Comparison of ENCODE assay signal across 14 cellular contexts in genomic region chr14:56846970-56847928, GRCh38. TPM values are rescaled to one million over a fixed set of nuclear protein-coding genes. Genes with fewer than 3 reads are reported as not detected.
"Had no signal": no experiment of that assay in that cellular context is flagged by ENCODE, and none has a peak within 500 bp of the region (broad histone marks: within the 10 kb centered on the region; RNA-seq: fewer than 3 reads in every experiment).

No MANE protein-coding gene starts in this region.

- H3K4me3 Mint-ChIP-seq: activated CD8-positive, alpha-beta T cell treated with anti-CD3 and anti-CD28 coated beads for 36 hours; activated naive CD8-positive, alpha-beta T cell treated with anti-CD3 and anti-CD28 coated beads, Interleukin-2, amount 10 ng/mL, durations not matched to agents 7 days and 5 days had no signal

- H3K4me1 Mint-ChIP-seq: activated naive CD8-positive, alpha-beta T cell treated with anti-CD3 and anti-CD28 coated beads, Interleukin-2, amount 10 ng/mL, durations not matched to agents 7 days and 5 days had no signal

- DNase-seq: activated CD8-positive, alpha-beta memory T cell treated with anti-CD3 and anti-CD28 coated beads, Interleukin-2, amount 50 U/mL, for 4 hours; activated CD8-positive, alpha-beta T cell treated with anti-CD3 and anti-CD28 coated beads for 36 hours; activated naive CD8-positive, alpha-beta T cell treated with anti-CD3 and anti-CD28 coated beads, Interleukin-2, amount 10 ng/mL, durations not matched to agents 7 days and 5 days; aorta; retina; stimulated activated CD4-positive, alpha-beta T cell treated with anti-CD3 and anti-CD28 coated beads, Interleukin-15, amount 100 ng/mL, for 24 hours; T-helper 9 cell had no signal

- ATAC-seq: activated CD8-positive, alpha-beta T cell treated with anti-CD3 and anti-CD28 coated beads for 36 hours had no signal

- H3K9me3 Mint-ChIP-seq: activated CD8-positive, alpha-beta T cell treated with anti-CD3 and anti-CD28 coated beads for 36 hours; activated naive CD8-positive, alpha-beta T cell treated with anti-CD3 and anti-CD28 coated beads, Interleukin-2, amount 10 ng/mL, durations not matched to agents 7 days and 5 days had no signal

- H3K36me3 Mint-ChIP-seq: activated naive CD8-positive, alpha-beta T cell treated with anti-CD3 and anti-CD28 coated beads, Interleukin-2, amount 10 ng/mL, durations not matched to agents 7 days and 5 days had no signal

- H3K27ac Mint-ChIP-seq: activated CD8-positive, alpha-beta T cell treated with anti-CD3 and anti-CD28 coated beads for 36 hours; activated naive CD8-positive, alpha-beta T cell treated with anti-CD3 and anti-CD28 coated beads, Interleukin-2, amount 10 ng/mL, durations not matched to agents 7 days and 5 days had no signal

RNA-seq across cellular contexts. Expression of gene OTX2, which starts 37.0 kb away (rescaled TPM):
- total RNA-seq: activated CD8-positive, alpha-beta T cell treated with anti-CD3 and anti-CD28 coated beads for 36 hours; activated naive CD8-positive, alpha-beta T cell treated with anti-CD3 and anti-CD28 coated beads, Interleukin-2, amount 10 ng/mL, durations not matched to agents 7 days and 5 days; aorta; breast epithelium; dermis microvascular lymphatic vessel endothelial cell; kidney epithelial cell; liver; mesenteric fat pad; skeletal muscle tissue; tibial nerve had no signal
